In the genomic region with DNA sequence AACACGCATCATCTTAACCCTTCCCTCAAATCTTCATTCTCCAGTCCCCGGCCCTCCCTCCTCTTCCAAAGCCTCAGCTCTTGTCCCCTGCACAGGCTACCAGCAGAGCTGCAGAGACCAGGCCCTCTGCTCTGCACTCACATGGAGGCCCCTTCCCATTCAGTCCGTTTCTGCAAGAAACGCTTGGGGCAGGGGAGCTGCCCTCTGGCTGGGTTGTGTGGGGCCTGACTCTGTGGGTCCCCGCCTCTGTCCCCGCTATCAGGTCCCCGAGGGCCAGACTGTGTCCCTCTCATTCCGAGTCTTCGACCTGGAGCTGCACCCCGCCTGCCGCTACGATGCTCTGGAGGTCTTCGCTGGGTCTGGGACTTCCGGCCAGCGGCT, we compare ENCODE assay signal across 8 cellular contexts. TPM values are rescaled to one million over a fixed set of nuclear protein-coding genes. Genes with fewer than 3 reads are reported as not detected.
A peak's percentile ranks its signal among the peaks of the same experiment; 100 is the strongest.
DNase-seq lines count a peak whose midpoint lies in the region; ATAC-seq and TF ChIP-seq lines count a peak whose summit lies in the region.

No MANE protein-coding gene starts in this region.

- ATAC-seq in T-cell (replicated peaks in 1 of 4) (peak in 3 of 4 experiments; percentile 7 to 22 (median 9)), HG02840 (IDR thresholded peaks at IDR 0.05; ENCODE audit: low FRiP score, unreplicated experiment) (no peak)

- POLR2A ChIA-PET in T-cell (lab: Charles Lee), result no interaction called here

- H3K27me3 Mint-ChIP-seq in activated T-cell treated with anti-CD3 and anti-CD28 coated beads, Interleukin-2, amount 50 U/mL, for 24 hours, result no peaks in the 10 kb centered on the region
- H3K27me3 Mint-ChIP-seq in T-cell, result no peaks in the 10 kb centered on the region

- peak overlapping the region; percentile 77 for H3K27ac Mint-ChIP-seq in activated T-cell treated with anti-CD3 and anti-CD28 coated beads, Interleukin-2, amount 50 U/mL, for 24 hours
- H3K27ac Mint-ChIP-seq in T-cell, result peak overlapping the region; percentile 88 to 91

- no peak for TF ChIP-seq CTCF in left ventricle myocardium inferior (IDR thresholded peaks at IDR 0.05; ENCODE audit: borderline replicate concordance)

- DNase-seq in activated T-cell treated with anti-CD3 and anti-CD28 coated beads, Interleukin-2, amount 50 U/mL, for 24 hours, result no peak
- DNase-seq in activated T-cell treated with anti-CD3 and anti-CD28 coated beads, Interleukin-2, amount 50 U/mL, for 1 hour, result no peak
- DNase-seq in T-cell (peak in 1 of 34 experiments; percentile 12), left ventricle myocardium inferior (no peak), NCI-H128 (lab: John Stamatoyannopoulos, UW; ENCODE audit: unreplicated experiment) (no peak)
- DNase-seq in stimulated activated CD4-positive, alpha-beta T cell treated with anti-CD3 and anti-CD28 coated beads, Interleukin-4, amount 100 ng/mL, for 1 hour, result no peak

- H3K27me3 ChIP-seq in left ventricle myocardium inferior (ENCODE audit: low read depth) (no peaks in the 10 kb centered on the region), skeletal muscle tissue (ENCODE audit: control insufficient read depth in 3 of 3, insufficient read depth in 3 of 3, low read length in 3 of 3) (peaks cover 9 to 28% (median 18%) of the 10 kb centered on the region in 3 donors)

- H3K9ac ChIP-seq in skeletal muscle tissue (ENCODE audit: low read depth in 1 of 3, low read length in 3 of 3), result peak overlapping the region; percentile 30 to 54 (median 34)

- peaks cover 22% of the 10 kb centered on the region for H3K4me1 Mint-ChIP-seq in activated T-cell treated with anti-CD3 and anti-CD28 coated beads, Interleukin-2, amount 50 U/mL, for 24 hours (ENCODE audit: low read depth)
- peaks cover 13 to 23% (median 16%) of the 10 kb centered on the region in 3 donors for H3K4me1 Mint-ChIP-seq in T-cell

- H3K4me3 ChIP-seq in left ventricle myocardium inferior (peak overlapping the region; percentile 90), skeletal muscle tissue (ENCODE audit: low read length in 3 of 3) (peak overlapping the region; percentile 70 to 73 (median 71))

- peaks cover 32% of the 10 kb centered on the region for H3K4me1 ChIP-seq in left ventricle myocardium inferior
- peaks cover 6 to 19% (median 16%) of the 10 kb centered on the region in 3 donors for H3K4me1 ChIP-seq in skeletal muscle tissue (ENCODE audit: control insufficient read depth in 3 of 3, insufficient read depth in 3 of 3, low read length in 3 of 3)

- no peaks in the 10 kb centered on the region for H3K9me3 ChIP-seq in left ventricle myocardium inferior (replicated peaks)
- no peaks in the 10 kb centered on the region for H3K9me3 ChIP-seq in skeletal muscle tissue (ENCODE audit: control insufficient read depth in 3 of 3, low read length in 3 of 3)

- no peaks in the 10 kb centered on the region for H3K36me3 Mint-ChIP-seq in activated T-cell treated with anti-CD3 and anti-CD28 coated beads, Interleukin-2, amount 50 U/mL, for 24 hours (ENCODE audit: low read depth)
- H3K36me3 Mint-ChIP-seq in T-cell, result no peaks in the 10 kb centered on the region

- peak overlapping the region; percentile 76 for H3K4me3 Mint-ChIP-seq in activated T-cell treated with anti-CD3 and anti-CD28 coated beads, Interleukin-2, amount 50 U/mL, for 24 hours
- H3K4me3 Mint-ChIP-seq in T-cell, result peak overlapping the region; percentile 74 to 90 (median 81)

- H3K36me3 ChIP-seq in left ventricle myocardium inferior (no peaks in the 10 kb centered on the region), skeletal muscle tissue (ENCODE audit: control insufficient read depth in 3 of 3, insufficient read depth in 3 of 3, low read length in 3 of 3) (peaks cover 0 to 4% (median 0%) of the 10 kb centered on the region in 3 donors)

- intact Hi-C loops in left ventricle myocardium inferior (cut with micrococcal nuclease), result no loop called here

- H3K9me3 Mint-ChIP-seq in activated T-cell treated with anti-CD3 and anti-CD28 coated beads, Interleukin-2, amount 50 U/mL, for 24 hours, result no peaks in the 10 kb centered on the region
- H3K9me3 Mint-ChIP-seq in T-cell, result no peaks in the 10 kb centered on the region

- CTCF ChIA-PET in T-cell (lab: Charles Lee), result interaction anchor here (0.6 to 1.1 kb wide), 3 partner anchors 15 to 110 kb away, joined by 3 to 5 read pairs (median 4); a partner anchor contains a TSS

- H3K27ac ChIP-seq in left ventricle myocardium inferior (replicated peaks) (peak overlapping the region; percentile 86), skeletal muscle tissue (ENCODE audit: low read depth, low read length) (peak overlapping the region; percentile 72)

RNA-seq across cellular contexts. Expression of a gene that starts 1.5 kb away (rescaled TPM):
- 10 to 100 TPM in 3 of 5 donors, 1 to 10 TPM in 2; 5.4 to 14.0 (median 10.5) TPM for total RNA-seq in T-cell
- 40.8 TPM for total RNA-seq in left ventricle myocardium inferior
- 91.9 TPM for total RNA-seq in skeletal muscle tissue

RNA-seq across cellular contexts. Expression of a gene that starts 8.7 kb away (rescaled TPM):
- 10 to 100 TPM; 10.9 to 19.0 (median 16.3) TPM for total RNA-seq in T-cell
- 10.2 TPM for total RNA-seq in left ventricle myocardium inferior
- total RNA-seq in skeletal muscle tissue, result 2.6 TPM

RNA-seq across cellular contexts. Expression of a gene that starts 17.6 kb away (rescaled TPM):
- total RNA-seq in T-cell (1 to 10 TPM in 3 of 5 donors, under 1 TPM in 2; 0.70 to 1.7 (median 1.3) TPM), left ventricle myocardium inferior (0.25 TPM), skeletal muscle tissue (1.0 TPM)

RNA-seq across cellular contexts. Expression of a gene that starts 17.8 kb away (rescaled TPM):
- total RNA-seq in T-cell (100 to 1,000 TPM; 328 to 377 (median 362) TPM), left ventricle myocardium inferior (26.6 TPM), skeletal muscle tissue (6.3 TPM)

RNA-seq across cellular contexts. Expression of a gene that starts 30.0 kb away (rescaled TPM):
- total RNA-seq in T-cell, result 100 to 1,000 TPM in 3 of 5 donors, 10 to 100 TPM in 2; 61.2 to 129 (median 107) TPM
- 1.1 TPM for total RNA-seq in left ventricle myocardium inferior
- total RNA-seq in skeletal muscle tissue, result not detected
